1 cellular context compared by ENCODE assay signal in the genomic region with DNA sequence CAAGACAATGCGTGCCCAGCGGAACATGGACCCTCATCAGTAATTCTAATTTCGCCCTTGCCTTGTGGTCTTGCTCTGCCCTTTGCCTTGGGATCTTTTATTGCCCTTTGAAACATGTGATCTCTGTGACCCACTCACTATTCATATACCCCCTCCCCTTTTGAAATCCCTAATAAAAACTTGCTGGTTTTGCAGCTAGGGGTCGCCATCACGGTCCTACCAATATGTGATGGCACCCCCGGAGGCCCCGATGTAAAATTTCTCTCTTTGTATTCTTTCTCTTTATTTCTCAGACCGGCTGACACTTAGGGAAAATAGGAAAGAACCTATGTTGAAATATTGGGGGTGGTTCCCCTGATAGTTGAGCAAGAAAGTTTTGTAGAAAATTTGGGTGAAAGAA.
TF ChIP-seq lines count a peak whose summit lies in the region.

No MANE protein-coding gene starts in this region.

TF ChIP-seq in HCT116, 20 proteins besides CTCF, POLR2A, EP300 and RAD21:
- TF ChIP-seq, protein P1, sequence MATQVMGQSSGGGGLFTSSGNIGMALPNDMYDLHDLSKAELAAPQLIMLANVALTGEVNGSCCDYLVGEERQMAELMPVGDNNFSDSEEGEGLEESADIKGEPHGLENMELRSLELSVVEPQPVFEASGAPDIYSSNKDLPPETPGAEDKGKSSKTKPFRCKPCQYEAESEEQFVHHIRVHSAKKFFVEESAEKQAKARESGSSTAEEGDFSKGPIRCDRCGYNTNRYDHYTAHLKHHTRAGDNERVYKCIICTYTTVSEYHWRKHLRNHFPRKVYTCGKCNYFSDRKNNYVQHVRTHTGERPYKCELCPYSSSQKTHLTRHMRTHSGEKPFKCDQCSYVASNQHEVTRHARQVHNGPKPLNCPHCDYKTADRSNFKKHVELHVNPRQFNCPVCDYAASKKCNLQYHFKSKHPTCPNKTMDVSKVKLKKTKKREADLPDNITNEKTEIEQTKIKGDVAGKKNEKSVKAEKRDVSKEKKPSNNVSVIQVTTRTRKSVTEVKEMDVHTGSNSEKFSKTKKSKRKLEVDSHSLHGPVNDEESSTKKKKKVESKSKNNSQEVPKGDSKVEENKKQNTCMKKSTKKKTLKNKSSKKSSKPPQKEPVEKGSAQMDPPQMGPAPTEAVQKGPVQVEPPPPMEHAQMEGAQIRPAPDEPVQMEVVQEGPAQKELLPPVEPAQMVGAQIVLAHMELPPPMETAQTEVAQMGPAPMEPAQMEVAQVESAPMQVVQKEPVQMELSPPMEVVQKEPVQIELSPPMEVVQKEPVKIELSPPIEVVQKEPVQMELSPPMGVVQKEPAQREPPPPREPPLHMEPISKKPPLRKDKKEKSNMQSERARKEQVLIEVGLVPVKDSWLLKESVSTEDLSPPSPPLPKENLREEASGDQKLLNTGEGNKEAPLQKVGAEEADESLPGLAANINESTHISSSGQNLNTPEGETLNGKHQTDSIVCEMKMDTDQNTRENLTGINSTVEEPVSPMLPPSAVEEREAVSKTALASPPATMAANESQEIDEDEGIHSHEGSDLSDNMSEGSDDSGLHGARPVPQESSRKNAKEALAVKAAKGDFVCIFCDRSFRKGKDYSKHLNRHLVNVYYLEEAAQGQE (IDR thresholded peaks at IDR 0.05; ENCODE audit: low read depth): no peak
- TF ChIP-seq, protein P2, sequence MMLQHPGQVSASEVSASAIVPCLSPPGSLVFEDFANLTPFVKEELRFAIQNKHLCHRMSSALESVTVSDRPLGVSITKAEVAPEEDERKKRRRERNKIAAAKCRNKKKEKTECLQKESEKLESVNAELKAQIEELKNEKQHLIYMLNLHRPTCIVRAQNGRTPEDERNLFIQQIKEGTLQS (IDR thresholded peaks at IDR 0.05): no peak
- TF ChIP-seq TCF7L2 (IDR thresholded peaks at IDR 0.05; ENCODE audit: borderline replicate concordance, extremely low read depth, insufficient read depth, insufficient read length): no peak
